Comparison of ENCODE assay signal across 30 cellular contexts in the genomic region with DNA sequence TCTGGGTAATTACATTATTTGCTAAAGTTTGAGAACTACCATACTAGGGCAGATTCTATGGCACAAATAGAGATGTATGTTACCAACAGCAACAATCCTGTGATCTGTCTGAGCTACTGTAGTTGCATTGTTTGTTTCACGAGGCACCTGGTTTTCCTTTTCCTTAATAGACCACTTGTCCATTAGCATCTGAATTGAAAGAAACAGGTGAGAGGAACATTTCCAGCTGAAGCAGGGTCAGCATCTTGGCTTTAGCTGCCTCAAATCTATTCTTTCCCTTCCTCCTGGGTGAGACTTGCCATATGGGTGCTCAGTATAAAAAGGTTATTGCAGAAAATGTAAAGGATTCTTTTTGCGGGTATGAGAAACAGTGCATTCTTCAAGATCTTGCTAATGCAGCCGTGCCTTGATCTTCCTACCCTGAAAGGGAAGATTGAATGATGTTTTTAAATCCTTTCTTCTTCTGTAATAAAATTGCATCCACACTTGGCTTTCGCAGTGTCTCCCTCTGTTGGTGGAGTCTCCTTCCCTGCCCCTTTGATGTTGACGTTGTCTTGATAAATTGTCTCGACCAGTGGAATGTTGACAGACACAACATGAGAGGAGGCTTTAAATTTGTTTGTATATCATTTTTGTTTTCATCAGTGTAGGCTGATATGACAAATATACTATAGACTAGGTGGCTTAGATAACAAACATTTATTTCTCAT.
A peak's percentile ranks its signal among the peaks of the same experiment; 100 is the strongest.
DNase-seq lines count a peak whose midpoint lies in the region; ATAC-seq and TF ChIP-seq lines count a peak whose summit lies in the region.
"Had no signal": no experiment of that assay in that cellular context is flagged by ENCODE, and none has a peak within 500 bp of the region (broad histone marks: within the 10 kb centered on the region; RNA-seq: fewer than 3 reads in every experiment).

No MANE protein-coding gene starts in this region.

- WGBS in heart left ventricle, 4 donors, result 53 to 59% (median 58%) methylated on average over 6 of the region's 6 CpGs

- H3K9me3 ChIP-seq in RWPE2 (ENCODE audit: severe bottlenecking) (no peaks in the 10 kb centered on the region), iPS-20b (ENCODE audit: insufficient read depth, low read depth, low read length) (no peaks in the 10 kb centered on the region), heart left ventricle (no peaks in the 10 kb centered on the region)
- H3K9me3 ChIP-seq: Caco-2, esophagus squamous epithelium, HAP-1, Peyer's patch had no signal

- TF ChIP-seq CTCF in RWPE2 (IDR thresholded peaks at IDR 0.05; ENCODE audit: poor library complexity, severe bottlenecking), result peak; percentile 10
- no peak for TF ChIP-seq CTCF in heart left ventricle (IDR thresholded peaks at IDR 0.05)

- TF ChIP-seq POLR2A in heart left ventricle (IDR thresholded peaks at IDR 0.05), result no peak
- TF ChIP-seq POLR2A in GM18505 (IDR thresholded peaks at IDR 0.05; ENCODE audit: borderline replicate concordance, extremely low read depth, insufficient read depth, insufficient read length), result no peak

- intact Hi-C loops in heart left ventricle (cut with DNase I), result no loop called here

- H3K27ac ChIP-seq in RWPE2 (ENCODE audit: poor library complexity, severe bottlenecking), result no peak overlapping the region
- no peak overlapping the region for H3K27ac ChIP-seq in iPS-20b (ENCODE audit: low read length)
- H3K27ac ChIP-seq in heart left ventricle, result no peak overlapping the region
- H3K27ac ChIP-seq: esophagus squamous epithelium, parathyroid adenoma, Peyer's patch had no signal

- ATAC-seq in RWPE2 (ENCODE audit: low read depth) (no peak), heart left ventricle (no peak), GM18505 (IDR thresholded peaks at IDR 0.05; ENCODE audit: unreplicated experiment) (no peak), GM19351 (IDR thresholded peaks at IDR 0.05; ENCODE audit: unreplicated experiment) (no peak)
- ATAC-seq: left lobe of liver had no signal

- H3K36me3 ChIP-seq in H7 (replicated peaks; ENCODE audit: control insufficient read depth, insufficient read depth, low read length), result no peaks in the 10 kb centered on the region
- H3K36me3 ChIP-seq in RWPE2 (ENCODE audit: low read depth), result no peaks in the 10 kb centered on the region
- H3K36me3 ChIP-seq in iPS-20b (ENCODE audit: insufficient read depth, low read depth, low read length), result no peaks in the 10 kb centered on the region
- no peaks in the 10 kb centered on the region for H3K36me3 ChIP-seq in heart left ventricle
- H3K36me3 ChIP-seq: esophagus squamous epithelium, HAP-1, Peyer's patch had no signal

- H3K9ac ChIP-seq in iPS-20b (ENCODE audit: low read depth, low read length), result no peak overlapping the region
- H3K9ac ChIP-seq: parathyroid adenoma had no signal

- H3K4me1 ChIP-seq in RWPE2 (ENCODE audit: insufficient read depth, poor library complexity, severe bottlenecking), result no peaks in the 10 kb centered on the region
- H3K4me1 ChIP-seq in iPS-20b (ENCODE audit: insufficient read depth, low read length), result peaks cover 9% of the 10 kb centered on the region; the same call in 1 of the 2 replicates
- no peaks in the 10 kb centered on the region for H3K4me1 ChIP-seq in heart left ventricle
- H3K4me1 ChIP-seq: Caco-2, esophagus squamous epithelium, HAP-1, parathyroid adenoma, Peyer's patch had no signal

- DNase-seq in DMS 273 (lab: John Stamatoyannopoulos, UW; ENCODE audit: unreplicated experiment) (peak; percentile 15), DMS 273 treated with DMSO at 0.1 percent for 48 hours (lab: John Stamatoyannopoulos, UW) (no peak), H7 (peak; percentile 16), RWPE2 (ENCODE audit: low spot score) (no peak), heart left ventricle (no peak)
- DNase-seq: 8988T; activated CD4-positive, alpha-beta T cell treated with anti-CD3 and anti-CD28 coated beads for 48 hours; activated CD8-positive, alpha-beta memory T cell treated with anti-CD3 and anti-CD28 coated beads for 24 hours; activated naive CD4-positive, alpha-beta T cell treated with anti-CD3 and anti-CD28 coated beads, Interleukin-2, amount 50 U/mL, for 16 hours; activated T-cell treated with anti-CD3 and anti-CD28 coated beads for 4 hours; amniotic stem cell; Caco-2; cerebellar nuclear complex; dermis blood vessel endothelial cell; esophagus squamous epithelium; Karpas-422; mesenchymal stem cell; NCI-H1694 treated with DMSO at 0.1 percent for 48 hours; NCI-H2171; NCI-H510A treated with DMSO at 0.1 percent for 48 hours; Peyer's patch; retina; SIG-M5; stimulated activated naive CD4-positive, alpha-beta T cell had no signal

- no peak overlapping the region for H3K4me3 ChIP-seq in H7 (ENCODE audit: insufficient read depth, low read depth, low read length)
- H3K4me3 ChIP-seq in RWPE2 (ENCODE audit: severe bottlenecking), result no peak overlapping the region
- H3K4me3 ChIP-seq in iPS-20b (ENCODE audit: low read length), result 0 out of 2 replicates have a peak overlapping the region, but pooled peaks have one; percentile 23
- no peak overlapping the region for H3K4me3 ChIP-seq in heart left ventricle
- H3K4me3 ChIP-seq: esophagus squamous epithelium, HAP-1, Peyer's patch had no signal

- H3K27me3 ChIP-seq in H7 (ENCODE audit: control insufficient read depth, insufficient read depth, low read length) (no peaks in the 10 kb centered on the region), RWPE2 (ENCODE audit: insufficient read depth, poor library complexity, severe bottlenecking) (no peaks in the 10 kb centered on the region), iPS-20b (ENCODE audit: insufficient read depth, low read length) (no peaks in the 10 kb centered on the region), heart left ventricle (peaks cover 0 to 7% (median 0%) of the 10 kb centered on the region in 9 donors)
- H3K27me3 ChIP-seq: esophagus squamous epithelium, Peyer's patch had no signal

Comparison
In these comparisons a context has a peak if more than half of its experiments do, and no peak if none do; other contexts are left out.
1. DNase-seq: peak in DMS 273 (single experiment) and H7 (single experiment); none in DMS 273 treated with DMSO at 0.1 percent for 48 hours (single experiment), RWPE2 (single experiment) and heart left ventricle (0 of 5).